Comparison of ENCODE assay signal across 19 cellular contexts in the genomic region with DNA sequence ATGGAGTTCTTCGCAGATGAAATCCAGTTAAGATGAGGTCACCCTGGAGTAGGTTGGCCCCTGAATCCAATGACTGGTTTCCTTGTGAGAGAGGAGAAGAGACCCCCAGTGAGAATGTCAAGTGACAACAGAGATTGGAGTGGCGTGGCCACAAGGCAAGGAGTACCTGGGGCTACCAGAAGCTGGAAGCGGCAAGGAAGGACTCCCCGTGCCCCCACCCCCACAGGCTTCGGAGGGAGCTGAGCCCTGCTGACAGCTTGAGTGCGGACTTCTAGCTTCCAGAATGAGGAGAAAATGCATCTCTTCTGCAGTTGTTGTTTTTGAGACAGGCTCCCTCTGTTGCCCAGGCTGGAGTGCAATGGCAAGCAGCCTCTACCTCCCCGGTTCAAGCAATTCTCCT.
A peak's percentile ranks its signal among the peaks of the same experiment; 100 is the strongest.
DNase-seq lines count a peak whose midpoint lies in the region; ATAC-seq and TF ChIP-seq lines count a peak whose summit lies in the region.
"Had no signal": no experiment of that assay in that cellular context is flagged by ENCODE, and none has a peak within 500 bp of the region (broad histone marks: within the 10 kb centered on the region; RNA-seq: fewer than 3 reads in every experiment).

No MANE protein-coding gene starts in this region.

- ATAC-seq in natural killer cell treated with Interleukin-12 subunit alpha and Interleukin-12 subunit beta and Interleukin-15 and Interleukin-18, amount 100 ng/mL, for 72 hours, result no peak
- ATAC-seq in natural killer cell (no peak), lower lobe of right lung (no peak)
- ATAC-seq in stimulated activated naive CD8-positive, alpha-beta T cell treated with anti-CD3 and anti-CD28 coated beads, Interleukin-15, Interleukin-2, amounts not matched to agents 100 U/mL and 50 U/mL, for 24 hours, result no peak
- ATAC-seq in activated T-helper 17 cell treated with anti-CD3 and anti-CD28 coated beads, Interleukin-2, amount 50 U/mL, for 72 hours (replicated peaks), result no peak
- ATAC-seq: CD8-positive, alpha-beta T cell; HCT116 had no signal

- H3K9me3 Mint-ChIP-seq in natural killer cell treated with Interleukin-12 subunit alpha and Interleukin-12 subunit beta and Interleukin-15 and Interleukin-18, amount 100 ng/mL, for 72 hours, result no peaks in the 10 kb centered on the region
- no peaks in the 10 kb centered on the region for H3K9me3 Mint-ChIP-seq in natural killer cell
- no peaks in the 10 kb centered on the region for H3K9me3 Mint-ChIP-seq in activated T-helper 17 cell treated with anti-CD3 and anti-CD28 coated beads, Interleukin-2, amount 50 U/mL, for 72 hours
- H3K9me3 Mint-ChIP-seq: CD8-positive, alpha-beta T cell; HFFc6; IgD-negative memory B cell had no signal

- peak; percentile 59 for DNase-seq in natural killer cell treated with Interleukin-12 subunit alpha and Interleukin-12 subunit beta and Interleukin-15 and Interleukin-18, amount 100 ng/mL, for 72 hours (ENCODE audit: low spot score)
- no peak for DNase-seq in natural killer cell
- DNase-seq in lower lobe of right lung, result peak; percentile 36
- peak; percentile 53 for DNase-seq in posterior vena cava (ENCODE audit: low spot score)
- DNase-seq in uterus, result no peak
- no peak for DNase-seq in stimulated activated naive CD8-positive, alpha-beta T cell treated with anti-CD3 and anti-CD28 coated beads, Interleukin-15, Interleukin-2, amounts not matched to agents 100 U/mL and 50 U/mL, for 24 hours
- no peak for DNase-seq in GM20000 (ENCODE audit: low spot score)
- DNase-seq: 8988T; CD8-positive, alpha-beta T cell; DMS 273 treated with DMSO at 0.1 percent for 48 hours; DMS53; DND-41; EL; GOT3; HFFc6 had no signal

- H3K36me3 ChIP-seq in lower lobe of right lung (no peaks in the 10 kb centered on the region), uterus (no peaks in the 10 kb centered on the region)
- H3K36me3 ChIP-seq: BLaER1 had no signal

- no peaks in the 10 kb centered on the region for H3K4me1 Mint-ChIP-seq in natural killer cell treated with Interleukin-12 subunit alpha and Interleukin-12 subunit beta and Interleukin-15 and Interleukin-18, amount 100 ng/mL, for 72 hours (ENCODE audit: low read depth in 2 of 2)
- no peaks in the 10 kb centered on the region for H3K4me1 Mint-ChIP-seq in natural killer cell
- no peaks in the 10 kb centered on the region for H3K4me1 Mint-ChIP-seq in activated T-helper 17 cell treated with anti-CD3 and anti-CD28 coated beads, Interleukin-2, amount 50 U/mL, for 72 hours

- H3K27ac ChIP-seq in lower lobe of right lung (no peak overlapping the region), uterus (peak overlapping the region; percentile 36 to 72)
- H3K27ac ChIP-seq: BLaER1 had no signal

- H3K9me3 ChIP-seq in lower lobe of right lung (no peaks in the 10 kb centered on the region), uterus (no peaks in the 10 kb centered on the region)
- H3K9me3 ChIP-seq: BLaER1 had no signal

- no peak for TF ChIP-seq POLR2A in uterus (IDR thresholded peaks at IDR 0.05)

- H3K27me3 Mint-ChIP-seq in natural killer cell treated with Interleukin-12 subunit alpha and Interleukin-12 subunit beta and Interleukin-15 and Interleukin-18, amount 100 ng/mL, for 72 hours, result peaks cover 0 to 6% of the 10 kb centered on the region in 2 donors
- peaks cover 0 to 6% of the 10 kb centered on the region in 2 donors for H3K27me3 Mint-ChIP-seq in natural killer cell (ENCODE audit: low read depth in 2 of 2)
- peaks cover 7% of the 10 kb centered on the region for H3K27me3 Mint-ChIP-seq in activated T-helper 17 cell treated with anti-CD3 and anti-CD28 coated beads, Interleukin-2, amount 50 U/mL, for 72 hours

- H3K36me3 Mint-ChIP-seq in natural killer cell treated with Interleukin-12 subunit alpha and Interleukin-12 subunit beta and Interleukin-15 and Interleukin-18, amount 100 ng/mL, for 72 hours, result no peaks in the 10 kb centered on the region
- no peaks in the 10 kb centered on the region for H3K36me3 Mint-ChIP-seq in natural killer cell
- no peaks in the 10 kb centered on the region for H3K36me3 Mint-ChIP-seq in activated T-helper 17 cell treated with anti-CD3 and anti-CD28 coated beads, Interleukin-2, amount 50 U/mL, for 72 hours (ENCODE audit: low read depth)
- H3K36me3 Mint-ChIP-seq: CD8-positive, alpha-beta T cell had no signal

- no peak overlapping the region for H3K4me3 Mint-ChIP-seq in natural killer cell treated with Interleukin-12 subunit alpha and Interleukin-12 subunit beta and Interleukin-15 and Interleukin-18, amount 100 ng/mL, for 72 hours
- H3K4me3 Mint-ChIP-seq in natural killer cell, result no peak overlapping the region
- H3K4me3 Mint-ChIP-seq in activated T-helper 17 cell treated with anti-CD3 and anti-CD28 coated beads, Interleukin-2, amount 50 U/mL, for 72 hours, result no peak overlapping the region
- H3K4me3 Mint-ChIP-seq: CD8-positive, alpha-beta T cell; HFFc6; IgD-negative memory B cell had no signal

- no peaks in the 10 kb centered on the region for H3K27me3 ChIP-seq in lower lobe of right lung (ENCODE audit: low read depth)
- no peaks in the 10 kb centered on the region for H3K27me3 ChIP-seq in uterus
- H3K27me3 ChIP-seq: BLaER1 had no signal

- H3K4me1 ChIP-seq in lower lobe of right lung (no peaks in the 10 kb centered on the region), uterus (no peaks in the 10 kb centered on the region)

- no peak overlapping the region for H3K27ac Mint-ChIP-seq in natural killer cell treated with Interleukin-12 subunit alpha and Interleukin-12 subunit beta and Interleukin-15 and Interleukin-18, amount 100 ng/mL, for 72 hours
- no peak overlapping the region for H3K27ac Mint-ChIP-seq in natural killer cell
- no peak overlapping the region for H3K27ac Mint-ChIP-seq in activated T-helper 17 cell treated with anti-CD3 and anti-CD28 coated beads, Interleukin-2, amount 50 U/mL, for 72 hours
- H3K27ac Mint-ChIP-seq: CD8-positive, alpha-beta T cell; HFFc6; IgD-negative memory B cell had no signal

- no peak overlapping the region for H3K4me3 ChIP-seq in lower lobe of right lung
- H3K4me3 ChIP-seq in uterus, result no peak overlapping the region
- H3K4me3 ChIP-seq: BLaER1 had no signal

- intact Hi-C loops in natural killer cell (cut with micrococcal nuclease), result no loop called here
- intact Hi-C loops in lower lobe of right lung (cut with DNase I), result no loop called here
- intact Hi-C loops in posterior vena cava (cut with DNase I), result no loop called here
- intact Hi-C loops in uterus (cut with DNase I; ENCODE audit: low total_unique reads), result no loop called here

- TF ChIP-seq CTCF in natural killer cell (IDR thresholded peaks at IDR 0.05) (no peak), lower lobe of right lung (IDR thresholded peaks at IDR 0.05) (no peak), uterus (IDR thresholded peaks at IDR 0.05) (no peak), GM20000 (IDR thresholded peaks at IDR 0.05; ENCODE audit: extremely low read depth, missing control alignments) (no peak)

Comparison
In these comparisons a context has a peak if more than half of its experiments do, and no peak if none do; other contexts are left out.
1. DNase-seq: peak in natural killer cell treated with Interleukin-12 subunit alpha and Interleukin-12 subunit beta and Interleukin-15 and Interleukin-18, amount 100 ng/mL, for 72 hours (single experiment), lower lobe of right lung (single experiment) and posterior vena cava (single experiment); none in natural killer cell (single experiment), uterus (0 of 2), stimulated activated naive CD8-positive, alpha-beta T cell treated with anti-CD3 and anti-CD28 coated beads, Interleukin-15, Interleukin-2, amounts not matched to agents 100 U/mL and 50 U/mL, for 24 hours (single experiment) and GM20000 (single experiment).